20 cellular contexts compared by ENCODE assay signal in genomic region chr7:151624246-151624928, GRCh38.
A peak's percentile ranks its signal among the peaks of the same experiment; 100 is the strongest.
DNase-seq lines count a peak whose midpoint lies in the region; ATAC-seq and TF ChIP-seq lines count a peak whose summit lies in the region.
"Had no signal": no experiment of that assay in that cellular context is flagged by ENCODE, and none has a peak within 500 bp of the region (broad histone marks: within the 10 kb centered on the region; RNA-seq: fewer than 3 reads in every experiment).

No MANE protein-coding gene starts in this region.

- H3K36me3 ChIP-seq in right atrium auricular region (peaks cover 21% of the 10 kb centered on the region), SJSA1 (peaks cover 49% of the 10 kb centered on the region)
- H3K36me3 ChIP-seq: cardiac muscle cell had no signal

- H3K9me3 ChIP-seq in right atrium auricular region (no peaks in the 10 kb centered on the region), SJSA1 (replicated peaks) (no peaks in the 10 kb centered on the region), right cardiac atrium (ENCODE audit: control insufficient read depth, low read length) (no peaks in the 10 kb centered on the region)
- H3K9me3 ChIP-seq: stomach, tibial nerve had no signal

- WGBS in right cardiac atrium = 68% methylated on average over 18 of the region's 18 CpGs

- peaks cover 0 to 43% of the 10 kb centered on the region in 2 donors for H3K4me1 ChIP-seq in right atrium auricular region
- H3K4me1 ChIP-seq in SJSA1 (replicated peaks) = peaks cover 65% of the 10 kb centered on the region
- H3K4me1 ChIP-seq in right cardiac atrium (ENCODE audit: control insufficient read depth, insufficient read depth, low read length) = no peaks in the 10 kb centered on the region

- H3K4me3 ChIP-seq in right atrium auricular region = no peak overlapping the region
- no peak overlapping the region for H3K4me3 ChIP-seq in SJSA1
- H3K4me3 ChIP-seq in right cardiac atrium (ENCODE audit: low read length) = no peak overlapping the region
- H3K4me3 ChIP-seq: cardiac muscle cell, stomach, tibial nerve had no signal

- H3K27me3 ChIP-seq in right atrium auricular region (no peaks in the 10 kb centered on the region), SJSA1 (replicated peaks) (no peaks in the 10 kb centered on the region), right cardiac atrium (ENCODE audit: control insufficient read depth, insufficient read depth) (no peaks in the 10 kb centered on the region)
- H3K27me3 ChIP-seq: cardiac muscle cell, stomach, tibial nerve had no signal

- TF ChIP-seq CTCF in right atrium auricular region (IDR thresholded peaks at IDR 0.05) = no peak

- DNase-seq in right atrium auricular region (ENCODE audit: low spot score) (peak; percentile 78), Right ventricle myocardium inferior (ENCODE audit: missing footprints) (no peak), SJSA1 (ENCODE audit: low read depth in 1 of 2, low spot score in 2 of 2) (peak in 1 of 2 experiments; percentile 39), right cardiac atrium (peak; percentile 62 to 68 (median 63)), posterior vena cava (ENCODE audit: low spot score) (no peak), NCI-H1092 treated with DMSO at 0.1 percent for 48 hours (lab: John Stamatoyannopoulos, UW) (no peak)
- peak; percentile 14 for DNase-seq in stimulated activated naive CD8-positive, alpha-beta T cell treated with anti-CD3 and anti-CD28 coated beads, Interleukin-15, Interleukin-2, amounts not matched to agents 100 U/mL and 50 U/mL, for 24 hours
- DNase-seq: activated CD4-positive, CD25-positive, alpha-beta regulatory T cell treated with anti-CD3 and anti-CD28 coated beads, Interleukin-2, amount 50 U/mL, for 72 hours; CD4-positive, alpha-beta memory T cell; DMS153; H9; NCI-H187 treated with DMSO at 0.1 percent for 48 hours; NCI-H748 treated with DMSO at 0.1 percent for 48 hours; nephron progenitor cell; SHP77; stimulated activated CD4-positive, alpha-beta T cell treated with anti-CD3 and anti-CD28 coated beads, Interleukin-2, amount 100 ng/mL, for 48 hours; stomach had no signal

- intact Hi-C loops in Right ventricle myocardium inferior (cut with DNase I) = no loop called here
- intact Hi-C loops in right cardiac atrium (cut with DNase I) = no loop called here
- intact Hi-C loops in posterior vena cava (cut with DNase I) = no loop called here

- H3K27ac ChIP-seq in right atrium auricular region (peak overlapping the region; percentile 92), SJSA1 (peak overlapping the region; percentile 85), right cardiac atrium (ENCODE audit: low read length) (peak overlapping the region; percentile 37)

- ATAC-seq in Right ventricle myocardium inferior (no peak), right cardiac atrium (peak; percentile 70 to 83), GM21529 (IDR thresholded peaks at IDR 0.05; ENCODE audit: unreplicated experiment) (no peak)
- ATAC-seq in stimulated activated naive CD8-positive, alpha-beta T cell treated with anti-CD3 and anti-CD28 coated beads, Interleukin-15, Interleukin-2, amounts not matched to agents 100 U/mL and 50 U/mL, for 24 hours = no peak

Comparison
In these comparisons a context has a peak if more than half of its experiments do, and no peak if none do; other contexts are left out.
1. DNase-seq: peak in right atrium auricular region (single experiment), right cardiac atrium (3 of 3) and stimulated activated naive CD8-positive, alpha-beta T cell treated with anti-CD3 and anti-CD28 coated beads, Interleukin-15, Interleukin-2, amounts not matched to agents 100 U/mL and 50 U/mL, for 24 hours (single experiment); none in Right ventricle myocardium inferior (single experiment), posterior vena cava (single experiment) and NCI-H1092 treated with DMSO at 0.1 percent for 48 hours (single experiment).
2. ATAC-seq: peak in right cardiac atrium (2 of 2); none in Right ventricle myocardium inferior (single experiment), stimulated activated naive CD8-positive, alpha-beta T cell treated with anti-CD3 and anti-CD28 coated beads, Interleukin-15, Interleukin-2, amounts not matched to agents 100 U/mL and 50 U/mL, for 24 hours (single experiment) and GM21529 (single experiment).
3. H3K27ac ChIP-seq: peak in every context shown above with its lines; median percentile 92 in right atrium auricular region; 85 in SJSA1; 37 in right cardiac atrium.